8 cellular contexts compared by ENCODE assay signal in genomic region chr13:24511824-24512207, GRCh38. TPM values are rescaled to one million over a fixed set of nuclear protein-coding genes. Genes with fewer than 3 reads are reported as not detected.
DNase-seq lines count a peak whose midpoint lies in the region; ATAC-seq and TF ChIP-seq lines count a peak whose summit lies in the region.

No MANE protein-coding gene starts in this region.

- intact Hi-C loops in mucosa of descending colon (cut with DNase I, micrococcal nuclease) = no loop called here
- intact Hi-C loops in sciatic nerve (cut with DNase I) = no loop called here

- H3K9ac ChIP-seq in BLaER1 treated with 17β-estradiol and CSF1 and Interleukin-3, amounts not matched to agents 10 nM and 100 nM = peak overlapping the region; percentile 82 to 96 (median 91)

- peaks cover 9 to 34% (median 22%) of the 10 kb centered on the region in 10 experiments for H3K4me1 ChIP-seq in BLaER1 treated with 17β-estradiol and CSF1 and Interleukin-3, amounts not matched to agents 10 nM and 100 nM
- peaks cover 4% of the 10 kb centered on the region for H3K4me1 ChIP-seq in mucosa of descending colon (ENCODE audit: low read depth)

- peaks cover 9 to 46% (median 24%) of the 10 kb centered on the region in 11 experiments; a peak in 16 of 22 replicates for H4K20me1 ChIP-seq in BLaER1 treated with 17β-estradiol and CSF1 and Interleukin-3, amounts not matched to agents 10 nM and 100 nM

- peaks cover 20 to 31% (median 25%) of the 10 kb centered on the region in 11 experiments for H3K36me3 ChIP-seq in BLaER1 treated with 17β-estradiol and CSF1 and Interleukin-3, amounts not matched to agents 10 nM and 100 nM
- H3K36me3 ChIP-seq in mucosa of descending colon (ENCODE audit: low read depth) = no peaks in the 10 kb centered on the region

- H3K4me3 ChIP-seq in BLaER1 treated with 17β-estradiol and CSF1 and Interleukin-3, amounts not matched to agents 10 nM and 100 nM = peak overlapping the region; percentile 77 to 94 (median 88)
- H3K4me3 ChIP-seq in cardiac fibroblast (replicated peaks in 1 of 2; ENCODE audit: low read depth in 2 of 2, low read length in 2 of 2) = peak overlapping the region; percentile 71 to 94
- peak overlapping the region; percentile 54 for H3K4me3 ChIP-seq in mucosa of descending colon

- H3K27me3 ChIP-seq in BLaER1 treated with 17β-estradiol and CSF1 and Interleukin-3, amounts not matched to agents 10 nM and 100 nM = no peaks in the 10 kb centered on the region

- H3K9me3 ChIP-seq in BLaER1 treated with 17β-estradiol and CSF1 and Interleukin-3, amounts not matched to agents 10 nM and 100 nM (replicated peaks in 1 of 11) = peaks cover 0 to 17% (median 10%) of the 10 kb centered on the region in 11 experiments; a peak in 17 of 22 replicates
- no peaks in the 10 kb centered on the region for H3K9me3 ChIP-seq in mucosa of descending colon

- DNase-seq in NCI-H460 (ENCODE audit: extremely low read depth, low read depth) (peak; percentile 60), cardiac fibroblast (ENCODE audit: low read depth in 2 of 2) (no peak), mucosa of descending colon (no peak), UCSD-AML1 (lab: John Stamatoyannopoulos, UW; ENCODE audit: unreplicated experiment) (no peak), hippocampal formation (lab: John Stamatoyannopoulos, UW) (no peak), sciatic nerve (ENCODE audit: low spot score) (no peak)

- peak overlapping the region; percentile 89 to 99 (median 96) for H3K4me2 ChIP-seq in BLaER1 treated with 17β-estradiol and CSF1 and Interleukin-3, amounts not matched to agents 10 nM and 100 nM

- peak overlapping the region; percentile 86 to 98 (median 93) for H3K27ac ChIP-seq in BLaER1 treated with 17β-estradiol and CSF1 and Interleukin-3, amounts not matched to agents 10 nM and 100 nM

- peak; percentile 6 for ATAC-seq in GM21515 (IDR thresholded peaks at IDR 0.05; ENCODE audit: unreplicated experiment)
- ATAC-seq in mucosa of descending colon = no peak
- no peak for ATAC-seq in sciatic nerve

- TF ChIP-seq CTCF in cardiac fibroblast (IDR thresholded peaks at IDR 0.05; ENCODE audit: low read depth, low read length) (no peak), mucosa of descending colon (IDR thresholded peaks at IDR 0.05) (no peak)

RNA-seq across cellular contexts. Expression of gene PARP4, which starts 0.8 kb away (rescaled TPM):
- total RNA-seq in NCI-H460 (2014; rRNA removed; shearing (Covaris generic)) = 66.0 and 80.7 TPM in 2 replicates
- 30.2 and 46.3 TPM in 2 replicates for polyA plus RNA-seq in NCI-H460 (2014; cell fraction: nucleus; rRNA removed)
- total RNA-seq in mucosa of descending colon (100 to 1,000 TPM in 2 of 3 donors, 10 to 100 TPM in 1; 88.4 to 156 (median 117) TPM), sciatic nerve (49.0 TPM)
